14 cellular contexts compared by ENCODE assay signal in the genomic region with DNA sequence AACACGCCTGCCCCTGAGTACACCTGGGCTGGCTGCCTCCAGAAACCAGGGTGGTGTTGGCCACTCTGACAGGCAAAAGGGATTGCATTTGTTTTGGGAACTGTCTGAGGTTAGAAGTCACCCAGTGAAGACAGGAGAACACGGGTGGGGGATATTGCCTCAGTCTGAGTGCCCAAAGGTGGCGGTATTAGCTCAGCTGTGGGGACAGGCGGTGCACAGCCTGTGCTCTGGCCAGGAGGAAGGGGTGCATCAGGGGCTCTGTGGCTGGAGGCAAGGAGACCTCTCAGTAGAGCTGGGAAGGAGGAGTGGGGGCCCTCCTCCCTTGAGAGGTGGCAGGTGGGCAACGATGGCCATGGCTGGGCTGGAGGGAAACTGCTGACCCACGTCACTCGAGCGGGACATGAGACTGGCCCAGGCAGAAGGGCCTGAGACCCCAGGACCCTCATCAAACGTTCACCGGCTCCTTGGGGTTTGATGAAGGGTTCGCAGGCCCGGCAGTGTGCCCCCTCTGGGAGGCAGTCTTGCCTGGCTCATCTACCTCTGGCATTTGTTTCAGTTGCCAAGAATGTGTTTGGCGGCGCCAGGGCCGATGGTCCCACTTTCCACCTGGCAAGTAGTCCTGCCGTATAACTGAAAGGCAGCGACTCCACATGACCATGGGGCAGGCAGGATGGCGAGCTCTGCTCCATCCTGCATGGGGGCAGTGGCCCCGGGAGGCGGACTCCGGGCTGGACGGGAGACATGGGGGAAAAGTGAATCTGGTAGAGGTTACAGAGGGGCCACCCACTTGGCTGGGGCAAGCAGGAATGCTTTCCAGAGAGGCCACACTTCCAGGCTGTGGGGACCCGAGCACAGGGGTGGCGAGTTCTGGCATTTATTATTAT. TPM values are rescaled to one million over a fixed set of nuclear protein-coding genes. Genes with fewer than 3 reads are reported as not detected.
DNase-seq lines count a peak whose midpoint lies in the region; ATAC-seq and TF ChIP-seq lines count a peak whose summit lies in the region.
"Had no signal": no experiment of that assay in that cellular context is flagged by ENCODE, and none has a peak within 500 bp of the region (broad histone marks: within the 10 kb centered on the region; RNA-seq: fewer than 3 reads in every experiment).

No MANE protein-coding gene starts in this region.

- TF ChIP-seq POLR2A in body of pancreas (IDR thresholded peaks at IDR 0.05) = no peak

- in situ Hi-C loops in SK-MEL-5 (cut with HindIII; ENCODE audit: low pct_unique_long_range_greater_than_20kb, low sequenced_read_pairs) (no loop called here), HAP-1 (cut with MboI; ENCODE audit: low sequenced_read_pairs) (no loop called here)

- H3K27me3 ChIP-seq in AG04450 (ENCODE audit: control insufficient read depth, insufficient read depth, low read length) = no peaks in the 10 kb centered on the region
- H3K27me3 ChIP-seq in GM06990 (replicated peaks; ENCODE audit: control insufficient read depth, insufficient read depth, low read length) = no peaks in the 10 kb centered on the region; the same call in 1 of the 2 replicates
- no peaks in the 10 kb centered on the region for H3K27me3 ChIP-seq in body of pancreas
- H3K27me3 ChIP-seq in HAP-1 (ENCODE audit: low read depth) = peaks cover 4% of the 10 kb centered on the region; the same call in 1 of the 2 replicates
- H3K27me3 ChIP-seq: vagina had no signal

- CTCF ChIA-PET in AG04450 (lab: Charles Lee) = interaction anchor here (1.2 to 4.6 kb wide), 5 partner anchors 28 to 571 kb away, joined by 4 to 52 read pairs (median 17); no protein-coding TSS in a partner anchor

- peaks cover 8% of the 10 kb centered on the region for H3K9me3 ChIP-seq in AG04450 (ENCODE audit: control insufficient read depth, insufficient read depth, low read length)
- H3K9me3 ChIP-seq in body of pancreas = no peaks in the 10 kb centered on the region
- H3K9me3 ChIP-seq in HAP-1 = no peaks in the 10 kb centered on the region
- H3K9me3 ChIP-seq: vagina had no signal

- no peak overlapping the region for H3K4me3 Mint-ChIP-seq in naive thymus-derived CD8-positive, alpha-beta T cell
- H3K4me3 Mint-ChIP-seq: activated naive CD4-positive, alpha-beta T cell treated with anti-CD3 and anti-CD28 coated beads, Interleukin-2, amount 50 U/mL, for 24 hours had no signal

- ATAC-seq in body of pancreas (no peak), GM21423 (IDR thresholded peaks at IDR 0.05; ENCODE audit: unreplicated experiment) (no peak)
- ATAC-seq in naive thymus-derived CD8-positive, alpha-beta T cell = no peak

- intact Hi-C loops in body of pancreas (cut with DNase I) = loop anchor here (5.0 kb wide), 1 partner anchor 544 kb away; no protein-coding TSS in a partner anchor

- H3K27ac ChIP-seq in AG04450 (ENCODE audit: low read depth, low read length) = no peak overlapping the region
- no peak overlapping the region for H3K27ac ChIP-seq in body of pancreas
- H3K27ac ChIP-seq: spleen, vagina had no signal

- H3K27me3 Mint-ChIP-seq in naive thymus-derived CD8-positive, alpha-beta T cell = peaks cover 0 to 3% (median 0%) of the 10 kb centered on the region in 5 donors
- H3K27me3 Mint-ChIP-seq: activated naive CD4-positive, alpha-beta T cell treated with anti-CD3 and anti-CD28 coated beads, Interleukin-2, amount 50 U/mL, for 24 hours had no signal

- TF ChIP-seq CTCF in AG04450 (IDR thresholded peaks at IDR 0.05; ENCODE audit: low read depth, low read length) (peak; percentile 28), GM06990 (IDR thresholded peaks at IDR 0.05; ENCODE audit: insufficient read depth, low read length, poor library complexity, severe bottlenecking) (peak; percentile 21), body of pancreas (IDR thresholded peaks at IDR 0.05) (no peak)

- H3K36me3 ChIP-seq in GM06990 (ENCODE audit: control insufficient read depth, insufficient read depth, low read length) = no peaks in the 10 kb centered on the region
- H3K36me3 ChIP-seq in body of pancreas (replicated peaks in 1 of 2; ENCODE audit: insufficient read depth in 1 of 2, low read depth in 2 of 2) = no peaks in the 10 kb centered on the region
- H3K36me3 ChIP-seq in HAP-1 (replicated peaks) = no peaks in the 10 kb centered on the region
- H3K36me3 ChIP-seq: spleen, vagina had no signal

- H3K36me3 Mint-ChIP-seq in naive thymus-derived CD8-positive, alpha-beta T cell = no peaks in the 10 kb centered on the region
- H3K36me3 Mint-ChIP-seq: activated naive CD4-positive, alpha-beta T cell treated with anti-CD3 and anti-CD28 coated beads, Interleukin-2, amount 50 U/mL, for 24 hours had no signal

- peak overlapping the region in 5 of 10 donors; percentile 18 to 50 (median 21) for H3K27ac Mint-ChIP-seq in naive thymus-derived CD8-positive, alpha-beta T cell
- H3K27ac Mint-ChIP-seq: activated naive CD4-positive, alpha-beta T cell treated with anti-CD3 and anti-CD28 coated beads, Interleukin-2, amount 50 U/mL, for 24 hours had no signal

- H3K4me3 ChIP-seq in AG04450 (ENCODE audit: low read depth, low read length) = no peak overlapping the region
- H3K4me3 ChIP-seq in GM06990 (replicated peaks; ENCODE audit: low read depth, low read length) = no peak overlapping the region
- H3K4me3 ChIP-seq in body of pancreas = no peak overlapping the region
- H3K4me3 ChIP-seq in HAP-1 = no peak overlapping the region
- H3K4me3 ChIP-seq: spleen, vagina had no signal

- 41 to 54% methylated on average over 18 to 24 of the region's 24 CpGs for WGBS in body of pancreas, 2 donors

- peaks cover 0 to 24% (median 7%) of the 10 kb centered on the region in 4 donors for H3K4me1 Mint-ChIP-seq in naive thymus-derived CD8-positive, alpha-beta T cell

- peaks cover 0 to 2% (median 0%) of the 10 kb centered on the region in 9 donors for H3K9me3 Mint-ChIP-seq in naive thymus-derived CD8-positive, alpha-beta T cell
- H3K9me3 Mint-ChIP-seq: activated naive CD4-positive, alpha-beta T cell treated with anti-CD3 and anti-CD28 coated beads, Interleukin-2, amount 50 U/mL, for 24 hours had no signal

- DNase-seq in AG04450 (ENCODE audit: low read depth, low spot score) = no peak
- DNase-seq in GM06990 (ENCODE audit: extremely low read depth, insufficient read length) = no peak
- peak; percentile 54 for DNase-seq in SK-MEL-5 (ENCODE audit: low read depth, low spot score)
- DNase-seq in fibroblast of peridontal ligament (ENCODE audit: extremely low read depth) = peak; percentile 12
- no peak for DNase-seq in body of pancreas
- no peak for DNase-seq in naive thymus-derived CD8-positive, alpha-beta T cell
- no peak for DNase-seq in HAP-1 (ENCODE audit: low spot score in 2 of 2)
- DNase-seq: activated CD4-positive, alpha-beta T cell treated with anti-CD3 and anti-CD28 coated beads for 1 hour; COR-L47; NCI-H187; spleen had no signal

- H3K4me1 ChIP-seq in body of pancreas (peaks cover 19% of the 10 kb centered on the region), HAP-1 (no peaks in the 10 kb centered on the region)

- POLR2A ChIA-PET in AG04450 (lab: Yijun Ruan, JAX) = interaction anchor here (3.9 kb wide), 1 partner anchor 541 kb away, joined by 25 read pairs; no protein-coding TSS in a partner anchor
- POLR2A ChIA-PET in naive thymus-derived CD8-positive, alpha-beta T cell (lab: Charles Lee) = interaction anchor here (0.8 to 1.3 kb wide), 2 partner anchors 111 to 540 kb away, joined by 3 to 4 read pairs; no protein-coding TSS in a partner anchor

RNA-seq across cellular contexts. Expression of a gene that starts 52.8 kb away (rescaled TPM):
- polyA plus RNA-seq in AG04450 (2011; rRNA removed) = 0.09 and 0.10 TPM in 2 replicates
- 0.26 and 0.28 TPM in 2 replicates for polyA minus RNA-seq in AG04450 (2011; rRNA and poly(A)+ RNA removed)
- total RNA-seq in SK-MEL-5 (2014; rRNA removed; shearing (Covaris generic)) = 0.11 and 0.13 TPM in 2 replicates
- 0.19 and 0.29 TPM in 2 replicates for polyA plus RNA-seq in SK-MEL-5 (2015; cell fraction: cytosol; rRNA removed)
- polyA plus RNA-seq in SK-MEL-5 (2015; cell fraction: nucleus; rRNA removed) = 0.66 and 1.9 TPM in 2 replicates
- total RNA-seq in body of pancreas = 10 to 100 TPM in 1 of 2 donors, 1 to 10 TPM in 1; 8.9 to 15.6 TPM
- total RNA-seq in naive thymus-derived CD8-positive, alpha-beta T cell = under 1 TPM; 0.36 to 0.49 TPM
- under 1 TPM in 1 of 3 donors, not detected in 2; 0.11 TPM for polyA plus RNA-seq in naive thymus-derived CD8-positive, alpha-beta T cell

RNA-seq across cellular contexts. Expression of a gene that starts 54.2 kb away (rescaled TPM):
- polyA plus RNA-seq in AG04450 (2011; rRNA removed) = 6.4 and 7.4 TPM in 2 replicates
- polyA minus RNA-seq in AG04450 (2011; rRNA and poly(A)+ RNA removed) = 8.6 and 11.1 TPM in 2 replicates
- 24.7 and 28.7 TPM in 2 replicates for total RNA-seq in SK-MEL-5 (2014; rRNA removed; shearing (Covaris generic))
- polyA plus RNA-seq in SK-MEL-5 (2015; cell fraction: cytosol; rRNA removed) = 40.7 and 50.4 TPM in 2 replicates
- polyA plus RNA-seq in SK-MEL-5 (2015; cell fraction: nucleus; rRNA removed) = 143 and 176 TPM in 2 replicates
- 10 to 100 TPM; 10.9 to 18.9 TPM for total RNA-seq in body of pancreas
- 10 to 100 TPM; 25.4 to 27.2 TPM for total RNA-seq in naive thymus-derived CD8-positive, alpha-beta T cell
- 1 to 10 TPM; 3.8 to 6.3 (median 4.9) TPM for polyA plus RNA-seq in naive thymus-derived CD8-positive, alpha-beta T cell

Comparison
In these comparisons a context has a peak if more than half of its experiments do, and no peak if none do; other contexts are left out.
1. DNase-seq: peak in SK-MEL-5 (single experiment) and fibroblast of peridontal ligament (single experiment); none in AG04450 (single experiment), GM06990 (single experiment), body of pancreas (0 of 4), naive thymus-derived CD8-positive, alpha-beta T cell (0 of 10) and HAP-1 (0 of 2).
2. CTCF ChIP-seq: peak in AG04450 (single experiment) and GM06990 (single experiment); none in body of pancreas (0 of 7).